In the genomic region with DNA sequence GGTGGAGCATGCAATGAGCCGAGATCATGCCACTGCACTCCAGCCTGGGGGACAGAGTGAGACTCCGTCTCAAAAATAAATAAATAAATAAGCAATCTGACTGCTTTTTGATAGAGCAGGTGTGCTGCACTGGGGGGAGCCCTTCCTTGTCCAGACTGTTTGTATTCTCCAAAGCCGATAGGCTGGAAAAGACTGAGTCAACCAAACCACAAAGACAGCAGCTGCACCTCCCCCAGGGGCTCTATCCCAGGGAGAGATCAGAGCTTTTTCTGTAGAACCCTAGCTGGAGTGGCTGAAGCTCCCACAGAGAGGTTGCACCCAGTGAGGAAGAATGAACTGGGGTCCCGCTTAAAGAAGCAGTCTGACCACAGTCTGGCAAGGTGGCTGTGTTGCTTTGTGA, we compare ENCODE assay signal across 19 cellular contexts. TPM values are rescaled to one million over a fixed set of nuclear protein-coding genes. Genes with fewer than 3 reads are reported as not detected.
"Had no signal": no experiment of that assay in that cellular context is flagged by ENCODE, and none has a peak within 500 bp of the region (broad histone marks: within the 10 kb centered on the region; RNA-seq: fewer than 3 reads in every experiment).

No MANE protein-coding gene starts in this region.

- H3K36me3 ChIP-seq: gastroesophageal sphincter, stomach, thoracic aorta had no signal

- DNase-seq: activated naive CD4-positive, alpha-beta T cell treated with anti-CD3 and anti-CD28 coated beads, Interleukin-2, amount 10 ng/mL, durations not matched to agents 7 days and 5 days; central memory CD4-positive, alpha-beta T cell; effector CD4-positive, alpha-beta T cell; kidney; left ventricle myocardium superior; mesendoderm; stimulated activated CD4-positive, alpha-beta T cell treated with anti-CD3 and anti-CD28 coated beads, Interleukin-15, amount 100 ng/mL, for 24 hours; stimulated activated CD4-positive, alpha-beta T cell treated with anti-CD3 and anti-CD28 coated beads, Interleukin-4, amount 100 ng/mL, for 4 hours; stomach had no signal

- ATAC-seq: gastroesophageal sphincter, left ventricle myocardium superior had no signal

- H3K4me1 ChIP-seq: gastroesophageal sphincter, parathyroid adenoma, stomach had no signal

- H3K27ac ChIP-seq: coronary artery, gastroesophageal sphincter, parathyroid adenoma, stomach, thoracic aorta had no signal

- H3K4me3 ChIP-seq: coronary artery, gastroesophageal sphincter, stomach, thoracic aorta had no signal

RNA-seq across cellular contexts. Expression of a gene that starts 45.8 kb away (rescaled TPM):
- total RNA-seq: activated T-helper 2 cell treated with anti-CD3 and anti-CD28 coated beads, Interferon-gamma antibody, Interleukin-2, Interleukin-4, amounts not matched to agents 10 μg/mL and 5 μg/mL and 100 μg/mL, durations not matched to agents 14 hours and 24 hours and 36 hours; fibroblast of lung; gastroesophageal sphincter; kidney; left ventricle myocardium superior; renal cortical epithelial cell; skeletal muscle tissue; stomach; thoracic aorta; urinary bladder had no signal
- polyA plus RNA-seq: adipose tissue, fibroblast of lung, stomach, urinary bladder had no signal
